In the genomic region with DNA sequence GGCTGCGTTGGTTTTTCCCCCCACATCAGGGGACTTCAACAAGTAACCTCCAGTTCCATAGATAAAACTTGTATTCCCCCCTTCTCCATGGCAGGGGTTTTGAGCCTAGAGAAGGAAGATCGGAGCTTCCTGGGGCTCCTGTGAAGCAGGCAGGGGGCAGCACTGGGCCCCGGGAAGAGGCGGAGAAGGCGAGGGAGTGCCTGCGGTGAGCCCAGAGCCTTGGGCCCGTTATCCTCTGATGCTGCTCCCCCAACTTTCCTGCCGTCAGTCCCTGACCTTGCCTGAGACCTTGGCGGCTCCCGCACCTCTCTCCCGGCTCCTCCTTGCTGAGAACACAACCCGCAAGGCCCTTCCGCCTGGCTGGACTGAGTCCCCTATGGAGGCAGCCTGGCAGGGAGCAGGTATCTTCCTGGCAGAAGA, we compare ENCODE assay signal across 14 cellular contexts. TPM values are rescaled to one million over a fixed set of nuclear protein-coding genes. Genes with fewer than 3 reads are reported as not detected.
DNase-seq lines count a peak whose midpoint lies in the region; ATAC-seq, FAIRE-seq and TF ChIP-seq lines count a peak whose summit lies in the region.
"Had no signal": no experiment of that assay in that cellular context is flagged by ENCODE, and none has a peak within 500 bp of the region (broad histone marks: within the 10 kb centered on the region; RNA-seq: fewer than 3 reads in every experiment).

No MANE protein-coding gene starts in this region.

- intact Hi-C loops in K562 (cut with micrococcal nuclease) = no loop called here
- intact Hi-C loops in lower leg skin (cut with DNase I; ENCODE audit: low total_unique reads) = no loop called here

- peak overlapping the region; percentile 78 for H2AFZ ChIP-seq in K562 (ENCODE audit: low read depth, low read length)

- peaks cover 33% of the 10 kb centered on the region for H3K79me2 ChIP-seq in DOHH2 (ENCODE audit: control insufficient read depth, low read length)
- H3K79me2 ChIP-seq in K562 (ENCODE audit: control insufficient read depth, insufficient read depth, low read length) = no peaks in the 10 kb centered on the region

- CTCF ChIA-PET in K562 (lab: Yijun Ruan, JAX; ENCODE audit: low intra/inter-chr PET ratio) = no interaction called here

- peak; percentile 8; a peak in 1 of 4 replicates for TF ChIP-seq RAD21 in K562 (CRISPR knock-in tag; conservative IDR thresholded peaks at IDR 0.05 in 1 of 2, IDR thresholded peaks at IDR 0.05 in 1 of 2)

- 10% methylated on average over 13 of the region's 13 CpGs for WGBS in K562 (ENCODE audit: insufficient coverage, low coverage, missing lambda C conversion rate)
- 79 to 86% methylated on average over 13 of the region's 13 CpGs for WGBS in lower leg skin, 2 donors

- BruUV-seq in K562 (replicated peaks; lab: Mats Ljungman, UMichigan) = no TSS peak

- H3K9me2 ChIP-seq in DOHH2 (replicated peaks; ENCODE audit: control insufficient read depth, low read length) = no peaks in the 10 kb centered on the region

- no peak for FAIRE-seq in K562 (lab: Jason Lieb, UNC)

- peak; percentile 78 for ATAC-seq in K562

- peaks cover 5% of the 10 kb centered on the region for H3F3A ChIP-seq in DOHH2 (ENCODE audit: control insufficient read depth, insufficient read depth)

- H4K20me1 ChIP-seq in DOHH2 (ENCODE audit: control insufficient read depth, insufficient read depth, low read depth, low read length) (peaks cover 11% of the 10 kb centered on the region; the same call in 1 of the 2 replicates), K562 (replicated peaks; ENCODE audit: control insufficient read depth, insufficient read depth, low read length) (no peaks in the 10 kb centered on the region)

- in situ Hi-C loops in K562 (cut with MboI) = no loop called here

- no peaks in the 10 kb centered on the region; the same call in 1 of the 2 replicates for H3K9me3 ChIP-seq in BE2C
- no peaks in the 10 kb centered on the region for H3K9me3 ChIP-seq in DOHH2 (ENCODE audit: control insufficient read depth, insufficient read depth, low read length)
- no peaks in the 10 kb centered on the region for H3K9me3 ChIP-seq in K562 (replicated peaks; ENCODE audit: control insufficient read depth, insufficient read depth, low read depth, low read length)
- H3K9me3 ChIP-seq: ascending aorta had no signal

- H3K9ac ChIP-seq in K562 (ENCODE audit: insufficient read depth in 1 of 2, low read depth in 2 of 2, low read length in 2 of 2) = 0 out of 4 replicates have a peak overlapping the region, but pooled peaks of 1 of the 2 experiments have one; percentile 14

- no peak overlapping the region for H3K27ac Mint-ChIP-seq in nephron progenitor cell

- TF ChIP-seq CTCF in BE2C (IDR thresholded peaks at IDR 0.05; ENCODE audit: low read depth, low read length) (peak; percentile 18), DOHH2 (IDR thresholded peaks at IDR 0.05; ENCODE audit: low read depth, low read length, poor library complexity, severe bottlenecking) (peak; percentile 32), K562 (IDR thresholded peaks at IDR 0.05 in 2 of 3, conservative IDR thresholded peaks at IDR 0.05 in 1 of 3; ENCODE audit: insufficient read depth in 2 of 3, low read depth in 1 of 3, low read length in 3 of 3) (peak; percentile 56 to 70 (median 58)), nephron progenitor cell (IDR thresholded peaks at IDR 0.05) (peak; percentile 10), lower leg skin (IDR thresholded peaks at IDR 0.05) (no peak)

- H3K4me1 ChIP-seq in BE2C (no peaks in the 10 kb centered on the region), DOHH2 (ENCODE audit: control insufficient read depth, low read length) (peaks cover 39% of the 10 kb centered on the region), K562 (replicated peaks in 1 of 2; ENCODE audit: control insufficient read depth in 2 of 2, insufficient read depth in 2 of 2, low read length in 2 of 2) (peaks cover 0 to 25% of the 10 kb centered on the region in 2 experiments; a peak in 2 of 5 replicates)

- DNase-seq in BE2C = no peak
- peak in 1 of 4 experiments; percentile 40 for DNase-seq in K562 (ENCODE audit: extremely low read depth in 1 of 4, low spot score in 3 of 4)
- no peak for DNase-seq in nephron progenitor cell
- no peak for DNase-seq in C1 segment of cervical spinal cord (lab: John Stamatoyannopoulos, UW)
- no peak for DNase-seq in NCI-H1105 (lab: John Stamatoyannopoulos, UW)
- no peak for DNase-seq in lower leg skin (ENCODE audit: low spot score in 2 of 2)
- DNase-seq: activated CD4-positive, alpha-beta T cell treated with anti-CD3 and anti-CD28 coated beads, Interleukin-2, amount 50 U/mL, for 48 hours; EL; KBM-7; NCI-H345; Right ventricle myocardium superior had no signal

- no peaks in the 10 kb centered on the region for H3K9me1 ChIP-seq in K562 (ENCODE audit: control insufficient read depth, insufficient read depth, low read length)

- H3K27ac ChIP-seq in DOHH2 (ENCODE audit: low read depth, low read length) = no peak overlapping the region
- no peak overlapping the region for H3K27ac ChIP-seq in K562 (ENCODE audit: extremely low read depth, low read depth, low read length)
- H3K27ac ChIP-seq: ascending aorta, epithelial cell of prostate had no signal

- POLR2A ChIA-PET in K562 (lab: Yijun Ruan, JAX) = interaction anchor here (0.6 to 1.7 kb wide), 4 partner anchors 14 to 64 kb away, joined by 3 to 4 read pairs (median 4); no protein-coding TSS in a partner anchor

- peaks cover 13% of the 10 kb centered on the region for H3K36me3 Mint-ChIP-seq in nephron progenitor cell (ENCODE audit: low read depth)

- H3K36me3 ChIP-seq in BE2C = no peaks in the 10 kb centered on the region
- peaks cover 28% of the 10 kb centered on the region for H3K36me3 ChIP-seq in DOHH2 (ENCODE audit: control insufficient read depth, low read length)
- H3K36me3 ChIP-seq in K562 (ENCODE audit: control insufficient read depth, insufficient read depth, low read length) = no peaks in the 10 kb centered on the region
- H3K36me3 ChIP-seq: ascending aorta had no signal

- H3K27me3 ChIP-seq in BE2C (no peaks in the 10 kb centered on the region), DOHH2 (ENCODE audit: control insufficient read depth, low read length) (no peaks in the 10 kb centered on the region), K562 (ENCODE audit: control insufficient read depth in 2 of 2, insufficient read depth in 2 of 2, low read length in 2 of 2) (peaks cover 0 to 5% of the 10 kb centered on the region in 2 experiments; a peak in 1 of 5 replicates)
- H3K27me3 ChIP-seq: ascending aorta had no signal

- TF ChIP-seq EP300 in K562 (IDR thresholded peaks at IDR 0.05; ENCODE audit: low read length) = no peak

- H3K4me3 Mint-ChIP-seq in nephron progenitor cell = no peak overlapping the region

- peaks cover 55% of the 10 kb centered on the region for H3K4me1 Mint-ChIP-seq in nephron progenitor cell

- H3K4me3 ChIP-seq in BE2C (ENCODE audit: low read depth, low read length) (no peak overlapping the region), DOHH2 (ENCODE audit: low read length) (no peak overlapping the region), K562 (no peak overlapping the region), lower leg skin (ENCODE audit: low read depth, poor library complexity, severe bottlenecking) (no peak overlapping the region)

- TF ChIP-seq POLR2A in K562 (conservative IDR thresholded peaks at IDR 0.05) = no peak
- TF ChIP-seq POLR2A in lower leg skin (IDR thresholded peaks at IDR 0.05) = no peak

- H3K9me3 Mint-ChIP-seq in nephron progenitor cell = peaks cover 4% of the 10 kb centered on the region

- peaks cover 32% of the 10 kb centered on the region for H3K27me3 Mint-ChIP-seq in nephron progenitor cell (ENCODE audit: low read depth, poor library complexity)

- H3K4me2 ChIP-seq in DOHH2 (ENCODE audit: low read length) (no peak overlapping the region), K562 (ENCODE audit: insufficient read depth, low read length) (peak overlapping the region; percentile 31; the same call in 1 of the 2 replicates)

RNA-seq across cellular contexts. Expression of a gene that starts 2.5 kb away (rescaled TPM):
- polyA plus RNA-seq in BE2C (2012; ENCODE audit: insufficient read depth, insufficient read length, low read depth) = 14.8 TPM
- not detected in 2 replicates for total RNA-seq in K562 (2011; cell fraction: chromatin; rRNA removed; ENCODE audit: low replicate concordance)
- total RNA-seq in K562 (2011; cell fraction: nucleolus; rRNA removed) = not detected in 2 replicates
- not detected in 2 replicates for total RNA-seq in K562 (2011; cell fraction: nucleoplasm; rRNA removed)
- total RNA-seq in K562 (2014; rRNA removed) = not detected in 2 replicates
- not detected in 2 replicates for total RNA-seq in K562 (2014; rRNA removed; fragmentation: Illumina TruSeq; extraction: Trizol)
- total RNA-seq in K562 (2015; rRNA removed; fragmentation: Illumina TruSeq; extraction: Trizol) = not detected in 2 replicates
- 0.22 and 0.27 TPM in 2 replicates for total RNA-seq in K562 (2021)
- not detected in 2 replicates for polyA plus RNA-seq in K562 (2011; rRNA removed)
- not detected in 2 replicates for polyA plus RNA-seq in K562 (2011; cell fraction: cytosol; rRNA removed)
- not detected in 2 replicates for polyA plus RNA-seq in K562 (2011; cell fraction: nucleus; rRNA removed)
- 0.05 and 0.43 TPM in 2 replicates for polyA plus RNA-seq in K562 (2012)
- polyA plus RNA-seq in K562 (2014; fragmentation: Illumina TruSeq; extraction: Trizol) = not detected in 2 replicates
- polyA plus RNA-seq in K562 (2014; fragmentation: Nextera tagmentation; extraction: Ambion mirVana) = not detected
- not detected in 2 replicates for polyA plus RNA-seq in K562 (2014; rRNA removed)
- polyA minus RNA-seq in K562 (2011; rRNA and poly(A)+ RNA removed) = not detected in 2 replicates
- polyA minus RNA-seq in K562 (2011; cell fraction: cytosol; rRNA and poly(A)+ RNA removed) = not detected in 2 replicates
- polyA minus RNA-seq in K562 (2011; cell fraction: nucleus; rRNA and poly(A)+ RNA removed) = not detected in 2 replicates
- 10 to 100 TPM; 20.9 to 96.9 (median 55.9) TPM for total RNA-seq in lower leg skin

RNA-seq across cellular contexts. Expression of a gene that starts 18.0 kb away (rescaled TPM):
- not detected for polyA plus RNA-seq in BE2C (2012; ENCODE audit: insufficient read depth, insufficient read length, low read depth)
- not detected in 2 replicates for total RNA-seq in K562 (2011; cell fraction: chromatin; rRNA removed; ENCODE audit: low replicate concordance)
- not detected in 2 replicates for total RNA-seq in K562 (2011; cell fraction: nucleolus; rRNA removed)
- not detected in 2 replicates for total RNA-seq in K562 (2011; cell fraction: nucleoplasm; rRNA removed)
- not detected in 2 replicates for total RNA-seq in K562 (2014; rRNA removed)
- not detected in 2 replicates for total RNA-seq in K562 (2014; rRNA removed; fragmentation: Illumina TruSeq; extraction: Trizol)
- total RNA-seq in K562 (2015; rRNA removed; fragmentation: Illumina TruSeq; extraction: Trizol) = not detected in 2 replicates
- total RNA-seq in K562 (2021) = not detected in 2 replicates
- not detected in 2 replicates for polyA plus RNA-seq in K562 (2011; rRNA removed)
- polyA plus RNA-seq in K562 (2011; cell fraction: cytosol; rRNA removed) = not detected in 2 replicates
- polyA plus RNA-seq in K562 (2011; cell fraction: nucleus; rRNA removed) = not detected in 2 replicates
- polyA plus RNA-seq in K562 (2012) = 0.14 and 0.19 TPM in 2 replicates
- 0.10 TPM in 1 of 2 replicates, not detected in the other for polyA plus RNA-seq in K562 (2014; fragmentation: Illumina TruSeq; extraction: Trizol)
- polyA plus RNA-seq in K562 (2014; fragmentation: Nextera tagmentation; extraction: Ambion mirVana) = under 1 TPM in 1 of 2 experiments, not detected in 1; 0.15 TPM
- polyA plus RNA-seq in K562 (2014; rRNA removed) = not detected in 2 replicates
- not detected in 2 replicates for polyA minus RNA-seq in K562 (2011; rRNA and poly(A)+ RNA removed)
- not detected in 2 replicates for polyA minus RNA-seq in K562 (2011; cell fraction: cytosol; rRNA and poly(A)+ RNA removed)
- not detected in 2 replicates for polyA minus RNA-seq in K562 (2011; cell fraction: nucleus; rRNA and poly(A)+ RNA removed)
- total RNA-seq in lower leg skin = under 1 TPM in 1 of 4 donors, not detected in 3; 0.69 TPM
- total RNA-seq: ascending aorta, Right ventricle myocardium superior had no signal

RNA-seq across cellular contexts. Expression of a gene that starts 34.6 kb away (rescaled TPM):
- 1.5 TPM for polyA plus RNA-seq in BE2C (2012; ENCODE audit: insufficient read depth, insufficient read length, low read depth)
- total RNA-seq in K562 (2011; cell fraction: chromatin; rRNA removed; ENCODE audit: low replicate concordance) = not detected in 2 replicates
- not detected in 2 replicates for total RNA-seq in K562 (2011; cell fraction: nucleolus; rRNA removed)
- total RNA-seq in K562 (2011; cell fraction: nucleoplasm; rRNA removed) = not detected in 2 replicates
- total RNA-seq in K562 (2014; rRNA removed) = 0.94 TPM in 1 of 2 replicates, not detected in the other
- total RNA-seq in K562 (2014; rRNA removed; fragmentation: Illumina TruSeq; extraction: Trizol) = not detected in 2 replicates
- total RNA-seq in K562 (2015; rRNA removed; fragmentation: Illumina TruSeq; extraction: Trizol) = not detected in 2 replicates
- 0.35 TPM in 1 of 2 replicates, not detected in the other for total RNA-seq in K562 (2021)
- polyA plus RNA-seq in K562 (2011; rRNA removed) = 0.18 TPM in 1 of 2 replicates, not detected in the other
- polyA plus RNA-seq in K562 (2011; cell fraction: cytosol; rRNA removed) = 0.22 and 1.2 TPM in 2 replicates
- 0.33 TPM in 1 of 2 replicates, not detected in the other for polyA plus RNA-seq in K562 (2011; cell fraction: nucleus; rRNA removed)
- polyA plus RNA-seq in K562 (2012) = 0.66 and 0.79 TPM in 2 replicates
- 0.47 TPM in 1 of 2 replicates, not detected in the other for polyA plus RNA-seq in K562 (2014; fragmentation: Illumina TruSeq; extraction: Trizol)
- under 1 TPM in 1 of 2 experiments, not detected in 1; 0.18 TPM for polyA plus RNA-seq in K562 (2014; fragmentation: Nextera tagmentation; extraction: Ambion mirVana)
- 0.52 and 1.8 TPM in 2 replicates for polyA plus RNA-seq in K562 (2014; rRNA removed)
- polyA minus RNA-seq in K562 (2011; rRNA and poly(A)+ RNA removed) = not detected in 2 replicates
- not detected in 2 replicates for polyA minus RNA-seq in K562 (2011; cell fraction: cytosol; rRNA and poly(A)+ RNA removed)
- polyA minus RNA-seq in K562 (2011; cell fraction: nucleus; rRNA and poly(A)+ RNA removed) = not detected in 2 replicates
- 100 to 1,000 TPM; 359 to 606 (median 493) TPM for total RNA-seq in lower leg skin
- total RNA-seq: ascending aorta had no signal

Comparison
In these comparisons a context has a peak if more than half of its experiments do, and no peak if none do; other contexts are left out.
1. CTCF ChIP-seq: peak in BE2C (single experiment), DOHH2 (single experiment), K562 (3 of 3) and nephron progenitor cell (single experiment); none in lower leg skin (0 of 3).
2. RNA of a gene that starts 2.5 kb away (total RNA-seq): 20.9 to 96.9 TPM in lower leg skin; 0.22 to 0.27 TPM in K562; every median in the first group is over 10 times any median in the second.
3. RNA of a gene that starts 34.6 kb away (total RNA-seq): 359 to 606 TPM in lower leg skin; 0.35 to 0.94 TPM in K562; every median in the first group is over 100 times any median in the second.